Comparison of ENCODE assay signal across 1 cellular context in genomic region chr7:46153951-46154787, GRCh38.
A peak's percentile ranks its signal among the peaks of the same experiment; 100 is the strongest.
TF ChIP-seq lines count a peak whose summit lies in the region.

No MANE protein-coding gene starts in this region.

TF ChIP-seq in HepG2, 621 proteins besides CTCF, POLR2A, EP300 and RAD21 (continued from another document and continues in another):
- TF ChIP-seq ZNF629 (CRISPR knock-in tag; conservative IDR thresholded peaks at IDR 0.05) = no peak
- no peak for TF ChIP-seq CHD2 (IDR thresholded peaks at IDR 0.05; ENCODE audit: low read depth, low read length)
- no peak for TF ChIP-seq GABPB1 (CRISPR knock-in tag; IDR thresholded peaks at IDR 0.05)
- TF ChIP-seq EEA1 (CRISPR knock-in tag; IDR thresholded peaks at IDR 0.05; ENCODE audit: borderline replicate concordance) = no peak
- TF ChIP-seq SP140L (CRISPR knock-in tag; IDR thresholded peaks at IDR 0.05; ENCODE audit: borderline replicate concordance) = no peak
- TF ChIP-seq CEBPG (CRISPR knock-in tag; IDR thresholded peaks at IDR 0.05) = peak; percentile 84
- TF ChIP-seq RBAK (CRISPR knock-in tag; IDR thresholded peaks at IDR 0.05) = no peak
- no peak for TF ChIP-seq ZBTB1 (CRISPR knock-in tag; IDR thresholded peaks at IDR 0.05; ENCODE audit: borderline replicate concordance)
- no peak for TF ChIP-seq SRY (CRISPR knock-in tag; IDR thresholded peaks at IDR 0.05)
- TF ChIP-seq ZBTB26 (CRISPR knock-in tag; IDR thresholded peaks at IDR 0.05; ENCODE audit: borderline replicate concordance) = no peak
- no peak for TF ChIP-seq ZNF691 (CRISPR knock-in tag; IDR thresholded peaks at IDR 0.05; ENCODE audit: borderline replicate concordance, low read depth)
- no peak for TF ChIP-seq ZNF446 (CRISPR knock-in tag; IDR thresholded peaks at IDR 0.05)
- TF ChIP-seq ZBTB10 (CRISPR knock-in tag; IDR thresholded peaks at IDR 0.05; ENCODE audit: borderline replicate concordance) = no peak
- TF ChIP-seq PBX2 (CRISPR knock-in tag; IDR thresholded peaks at IDR 0.05) = no peak
- no peak; the same call in 1 of the 2 replicates for TF ChIP-seq PHF21A (CRISPR knock-in tag; IDR thresholded peaks at IDR 0.05)
- TF ChIP-seq GMEB1 (CRISPR knock-in tag; IDR thresholded peaks at IDR 0.05; ENCODE audit: borderline replicate concordance) = no peak
- no peak for TF ChIP-seq ETV6 (CRISPR knock-in tag; conservative IDR thresholded peaks at IDR 0.05)
- no peak for TF ChIP-seq SOX6 (IDR thresholded peaks at IDR 0.05)
- TF ChIP-seq SOX6 (CRISPR knock-in tag; IDR thresholded peaks at IDR 0.05) = peak; percentile 70; the same call in 1 of the 2 replicates
- TF ChIP-seq TSC22D2 (CRISPR knock-in tag; IDR thresholded peaks at IDR 0.05; ENCODE audit: borderline replicate concordance) = no peak
- no peak for TF ChIP-seq KLF13 (CRISPR knock-in tag; IDR thresholded peaks at IDR 0.05)
- TF ChIP-seq ZBTB37 (CRISPR knock-in tag; IDR thresholded peaks at IDR 0.05) = no peak
- TF ChIP-seq MAFF (IDR thresholded peaks at IDR 0.05; ENCODE audit: low read depth, low read length) = no peak; the same call in 1 of the 2 replicates
- TF ChIP-seq ARID3A (IDR thresholded peaks at IDR 0.05; ENCODE audit: low read depth, low read length) = no peak
- TF ChIP-seq POLR2G (IDR thresholded peaks at IDR 0.05; ENCODE audit: low read depth, low read length) = no peak
- no peak for TF ChIP-seq ZNF883 (CRISPR knock-in tag; IDR thresholded peaks at IDR 0.05; ENCODE audit: not compliant biosample characterization)
- no peak for TF ChIP-seq SNRNP70 (IDR thresholded peaks at IDR 0.05; ENCODE audit: low read depth, low read length)
- no peak for TF ChIP-seq ATM (IDR thresholded peaks at IDR 0.05; ENCODE audit: borderline replicate concordance)
- TF ChIP-seq GLI4 (CRISPR knock-in tag; IDR thresholded peaks at IDR 0.05; ENCODE audit: borderline replicate concordance) = no peak
- TF ChIP-seq GPN1 (CRISPR knock-in tag; IDR thresholded peaks at IDR 0.05; ENCODE audit: borderline replicate concordance) = no peak
- no peak for TF ChIP-seq GMEB2 (CRISPR knock-in tag; IDR thresholded peaks at IDR 0.05; ENCODE audit: low read depth)
- TF ChIP-seq NFATC3 (CRISPR knock-in tag; IDR thresholded peaks at IDR 0.05) = no peak
- no peak for TF ChIP-seq ZNF639 (CRISPR knock-in tag; conservative IDR thresholded peaks at IDR 0.05)
- no peak for TF ChIP-seq PRPF4 (IDR thresholded peaks at IDR 0.05; ENCODE audit: low read depth, low read length, poor library complexity, severe bottlenecking)
- no peak for TF ChIP-seq ZNF770 (CRISPR knock-in tag; IDR thresholded peaks at IDR 0.05)
- no peak for TF ChIP-seq ZNF549 (CRISPR knock-in tag; IDR thresholded peaks at IDR 0.05)
- no peak for TF ChIP-seq ZNF484 (CRISPR knock-in tag; IDR thresholded peaks at IDR 0.05; ENCODE audit: borderline replicate concordance, low read depth)
- TF ChIP-seq EZH2 (conservative IDR thresholded peaks at IDR 0.05; ENCODE audit: low read depth, low read length) = no peak
- TF ChIP-seq ZNF160 (CRISPR knock-in tag; IDR thresholded peaks at IDR 0.05) = no peak
- no peak for TF ChIP-seq ZNF800 (CRISPR knock-in tag; IDR thresholded peaks at IDR 0.05)
- no peak for TF ChIP-seq CREBL2 (CRISPR knock-in tag; IDR thresholded peaks at IDR 0.05; ENCODE audit: borderline replicate concordance)
- no peak for TF ChIP-seq E2F2 (CRISPR knock-in tag; IDR thresholded peaks at IDR 0.05; ENCODE audit: borderline replicate concordance)
- TF ChIP-seq ZNF224 (CRISPR knock-in tag; IDR thresholded peaks at IDR 0.05) = no peak
